In the genomic region with DNA sequence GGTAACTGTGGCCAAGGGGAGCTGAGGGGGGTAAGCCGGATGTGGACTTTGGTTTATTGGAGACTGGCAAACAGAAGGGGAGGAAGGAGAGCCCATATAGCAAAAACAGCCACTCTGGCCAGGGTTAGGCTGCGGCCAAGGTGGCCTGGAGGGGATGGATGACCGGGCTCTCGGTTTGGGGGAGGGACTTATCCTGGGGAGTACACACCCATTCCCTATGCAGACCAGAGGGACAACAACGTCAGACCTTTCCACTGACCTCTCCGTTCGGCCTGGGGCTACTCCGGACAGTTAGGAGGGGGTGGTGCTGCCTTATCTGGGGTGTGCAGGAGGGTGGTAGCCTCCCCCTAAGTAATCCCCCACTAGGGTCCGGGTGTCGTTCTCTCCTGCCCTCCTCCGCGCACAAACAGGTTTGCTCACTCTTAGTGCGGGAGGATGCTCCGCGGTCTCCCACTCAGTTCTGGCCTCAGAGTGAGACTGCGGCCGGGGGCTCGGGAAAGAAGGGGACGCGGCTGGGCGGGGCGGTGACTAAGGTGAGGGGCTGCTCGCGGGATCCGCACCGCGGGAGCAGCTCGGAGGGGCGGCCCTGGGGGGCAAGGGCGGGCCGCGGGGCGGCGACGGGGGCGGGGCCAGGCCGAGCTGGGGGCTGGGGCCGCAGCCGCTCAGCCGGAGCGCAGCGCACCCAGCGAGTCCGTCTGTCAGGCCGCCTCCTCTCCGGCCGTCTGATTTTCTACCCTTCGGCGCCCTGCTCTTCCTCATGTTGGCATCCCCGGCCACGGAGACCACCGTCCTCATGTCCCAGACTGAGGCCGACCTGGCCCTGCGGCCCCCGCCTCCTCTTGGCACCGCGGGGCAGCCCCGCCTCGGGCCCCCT, we compare ENCODE assay signal across 8 cellular contexts.
A peak's percentile ranks its signal among the peaks of the same experiment; 100 is the strongest.
DNase-seq lines count a peak whose midpoint lies in the region; ATAC-seq and TF ChIP-seq lines count a peak whose summit lies in the region.

A gene (plus strand): TSS at position 669 of the 874 bp plus-strand sequence. CDS start 89 bp downstream, at position 758.

- intact Hi-C loops in tibial artery (cut with DNase I; ENCODE audit: low total_unique reads), result no loop called here

- DNase-seq in AG20443 (ENCODE audit: low spot score) (peak; percentile 88), NCI-H2227 (lab: John Stamatoyannopoulos, UW; ENCODE audit: unreplicated experiment) (peak; percentile 64), tibial artery (no peak)
- DNase-seq in activated CD8-positive, alpha-beta memory T cell treated with anti-CD3 and anti-CD28 coated beads, Interleukin-2, amount 50 U/mL, for 48 hours, result no peak

- H3K4me3 ChIP-seq in endocrine pancreas (ENCODE audit: control insufficient read depth, insufficient read depth, low read length) (peak within 1 kb of the TSS; percentile 43), mucosa of rectum (ENCODE audit: low read length in 2 of 2) (peak within 1 kb of the TSS; percentile 79 to 85), tibial artery (peak within 1 kb of the TSS in 1 of 2 donors; percentile 36)

- TF ChIP-seq CTCF in tibial artery (IDR thresholded peaks at IDR 0.05), result no peak

- no peaks in the 10 kb centered on the region for H3K27me3 ChIP-seq in endocrine pancreas (ENCODE audit: control insufficient read depth, insufficient read depth, low read length)
- peaks cover 9 to 29% of the 10 kb centered on the region in 2 donors for H3K27me3 ChIP-seq in mucosa of rectum (ENCODE audit: control insufficient read depth in 2 of 2, insufficient read depth in 2 of 2, low read length in 2 of 2)
- peaks cover 0 to 54% of the 10 kb centered on the region in 2 donors for H3K27me3 ChIP-seq in tibial artery

- H3K4me1 ChIP-seq in endocrine pancreas (ENCODE audit: control insufficient read depth, insufficient read depth, low read length) (no peaks in the 10 kb centered on the region), mucosa of rectum (ENCODE audit: control insufficient read depth in 2 of 2, insufficient read depth in 2 of 2, low read length in 2 of 2) (peaks cover 28% of the 10 kb centered on the region in 2 donors), tibial artery (peaks cover 0 to 40% (median 20%) of the 10 kb centered on the region in 4 donors)

- ATAC-seq in activated CD4-positive, CD25-positive, alpha-beta regulatory T cell treated with anti-CD3 and anti-CD28 coated beads, Interleukin-2, amount 50 U/mL, for 24 hours, result no peak
- no peak for ATAC-seq in GM21367 (IDR thresholded peaks at IDR 0.05; ENCODE audit: unreplicated experiment)

- H3K27ac ChIP-seq in mucosa of rectum (ENCODE audit: low read depth in 2 of 2, low read length in 2 of 2) (peak within 1 kb of the TSS; percentile 92 to 94), tibial artery (no peak within 1 kb of the TSS)

- H3K9ac ChIP-seq in endocrine pancreas (ENCODE audit: control insufficient read depth, insufficient read depth, low read length), result peak within 1 kb of the TSS; percentile 72
- H3K9ac ChIP-seq in mucosa of rectum (ENCODE audit: low read depth in 1 of 2, low read length in 2 of 2), result peak within 1 kb of the TSS; percentile 70 to 82

- peaks cover 1% of the 10 kb centered on the region for H3K36me3 ChIP-seq in endocrine pancreas (ENCODE audit: control insufficient read depth, insufficient read depth, low read length)
- H3K36me3 ChIP-seq in mucosa of rectum (ENCODE audit: control insufficient read depth in 2 of 2, insufficient read depth in 2 of 2, low read length in 2 of 2), result peaks cover 22 to 35% of the 10 kb centered on the region in 2 donors
- peaks cover 40 to 46% (median 45%) of the 10 kb centered on the region in 3 donors for H3K36me3 ChIP-seq in tibial artery

- no peaks in the 10 kb centered on the region for H3K9me3 ChIP-seq in endocrine pancreas (ENCODE audit: control insufficient read depth, low read length)
- no peaks in the 10 kb centered on the region for H3K9me3 ChIP-seq in mucosa of rectum (ENCODE audit: control insufficient read depth in 2 of 2, low read length in 2 of 2)
- no peaks in the 10 kb centered on the region for H3K9me3 ChIP-seq in tibial artery

Comparison
In these comparisons a context has a peak if more than half of its experiments do, and no peak if none do; other contexts are left out.
1. DNase-seq: peak in AG20443 (single experiment) and NCI-H2227 (single experiment); none in activated CD8-positive, alpha-beta memory T cell treated with anti-CD3 and anti-CD28 coated beads, Interleukin-2, amount 50 U/mL, for 48 hours (single experiment) and tibial artery (0 of 2).
2. H3K27ac ChIP-seq: peak in mucosa of rectum (2 of 2); none in tibial artery (0 of 2).